In genomic region chr2:197405582-197405981, GRCh38 we compare ENCODE assay signal across 34 cellular contexts.
"Had no signal": no experiment of that assay in that cellular context is flagged by ENCODE, and none has a peak within 500 bp of the region (broad histone marks: within the 10 kb centered on the region; RNA-seq: fewer than 3 reads in every experiment).

No MANE protein-coding gene starts in this region.

- H3K9me3 ChIP-seq: Peyer's patch had no signal

- ATAC-seq: activated CD8-positive, alpha-beta memory T cell treated with anti-CD3 and anti-CD28 coated beads, Interleukin-2, amount 10 ng/mL, durations not matched to agents 7 days and 5 days; activated naive CD8-positive, alpha-beta T cell treated with anti-CD3 and anti-CD28 coated beads, Interleukin-2, amount 50 U/mL, for 24 hours; PC-3; SK-N-SH treated with all-trans-retinoic acid at 6 μM for 48 hours had no signal

- FAIRE-seq: bronchial epithelial cell had no signal

- H3K4me3 ChIP-seq: Peyer's patch had no signal

- H3K27ac ChIP-seq: Peyer's patch, WERI-Rb-1 had no signal

- H3K27me3 ChIP-seq: Peyer's patch had no signal

- H3K4me1 ChIP-seq: Peyer's patch had no signal

- DNase-seq: activated CD4-positive, alpha-beta memory T cell treated with anti-CD3 and anti-CD28 coated beads, Interleukin-2, amount 10 ng/mL, durations not matched to agents 7 days and 5 days; activated CD4-positive, alpha-beta T cell treated with anti-CD3 and anti-CD28 coated beads for 1 hour; activated CD4-positive, alpha-beta T cell treated with anti-CD3 and anti-CD28 coated beads for 48 hours; activated CD4-positive, CD25-positive, alpha-beta regulatory T cell; activated CD8-positive, alpha-beta memory T cell treated with anti-CD3 and anti-CD28 coated beads for 24 hours; activated CD8-positive, alpha-beta memory T cell treated with anti-CD3 and anti-CD28 coated beads, Interleukin-2, amount 10 ng/mL, durations not matched to agents 7 days and 5 days; activated CD8-positive, alpha-beta memory T cell treated with anti-CD3 and anti-CD28 coated beads, Interleukin-2, amount 50 U/mL, for 48 hours; activated effector memory CD4-positive, alpha-beta T cell treated with Interleukin-2 at 50 U/mL for 16 hours; activated naive CD4-positive, alpha-beta T cell treated with anti-CD3 and anti-CD28 coated beads, Interleukin-2, amount 10 ng/mL, durations not matched to agents 7 days and 5 days; activated naive CD8-positive, alpha-beta T cell treated with anti-CD3 and anti-CD28 coated beads, Interleukin-2, amount 50 U/mL, for 24 hours; activated T-cell treated with anti-CD3 and anti-CD28 coated beads, Interleukin-2, amount 50 U/mL, for 48 hours; anterior cingulate cortex; central memory CD4-positive, alpha-beta T cell; NCI-H1092 treated with DMSO at 0.1 percent for 48 hours; NCI-H1417; NCI-H146; NCI-H187; NCI-H2029 treated with DMSO at 0.1 percent for 48 hours; NCI-H2107; NCI-H2171; NCI-H510A; NCI-H526; NCI-H748 treated with DMSO at 0.1 percent for 48 hours; NK-92 treated with Interleukin-12 subunit alpha and Interleukin-12 subunit beta, amount 100 ng/mL, for 24 hours; PC-3; Peyer's patch; RPMI8226; SHP77 treated with DMSO at 0.1 percent for 48 hours; SW 1271; T-helper 1 cell; T1000; WERI-Rb-1 had no signal
